ENCODE assay signal across 1 cellular context in genomic region chr12:46219892-46220655, GRCh38.
TF ChIP-seq lines count a peak whose summit lies in the region.

No MANE protein-coding gene starts in this region.

TF ChIP-seq in K562, 482 proteins besides CTCF, POLR2A, EP300 and RAD21 (continued from another document and continues in another):
- TF ChIP-seq ZNF277 (CRISPR knock-in tag; IDR thresholded peaks at IDR 0.05; ENCODE audit: borderline replicate concordance) (no peak), TBP (optimal IDR thresholded peaks at IDR 0.05; ENCODE audit: low read depth, low read length) (no peak), ZNF143 (CRISPR knock-in tag; IDR thresholded peaks at IDR 0.05) (no peak), NFE2 (IDR thresholded peaks at IDR 0.05; ENCODE audit: low read depth) (peak; percentile 53; the same call in 1 of the 2 replicates), FOXM1 (IDR thresholded peaks at IDR 0.05; ENCODE audit: low read depth) (peak; percentile 47; the same call in 1 of the 2 replicates), FOXM1 (CRISPR knock-in tag; IDR thresholded peaks at IDR 0.05; ENCODE audit: low read depth) (no peak), HIVEP1 (CRISPR knock-in tag; IDR thresholded peaks at IDR 0.05) (no peak), SRSF7 (optimal IDR thresholded peaks at IDR 0.05; ENCODE audit: low read depth, low read length) (no peak), DDX20 (tag; IDR thresholded peaks at IDR 0.05; ENCODE audit: low read depth) (no peak), LEF1 (IDR thresholded peaks at IDR 0.05) (0 out of 2 replicates have a peak, but pooled peaks have one; percentile 28), DMBX1 (CRISPR knock-in tag; IDR thresholded peaks at IDR 0.05; ENCODE audit: borderline replicate concordance) (no peak; the same call in 1 of the 2 replicates), CHD1 (IDR thresholded peaks at IDR 0.05; ENCODE audit: low read length) (no peak), ZNF79 (CRISPR knock-in tag; IDR thresholded peaks at IDR 0.05; ENCODE audit: low read depth) (no peak), KLF13 (tag; IDR thresholded peaks at IDR 0.05; ENCODE audit: borderline replicate concordance, low read depth) (no peak), TEAD4 (IDR thresholded peaks at IDR 0.05; ENCODE audit: low read length) (peak; percentile 61), TEAD4 (CRISPR knock-in tag; IDR thresholded peaks at IDR 0.05; ENCODE audit: borderline replicate concordance) (no peak), EHMT2 (IDR thresholded peaks at IDR 0.05) (peak; percentile 64; the same call in 1 of the 2 replicates), ZNF707 (CRISPR knock-in tag; conservative IDR thresholded peaks at IDR 0.05) (no peak), PCBP2 (IDR thresholded peaks at IDR 0.05; ENCODE audit: low read depth, low read length, poor library complexity, severe bottlenecking) (no peak), ATF7 (IDR thresholded peaks at IDR 0.05) (peak; percentile 89), NCOA2 (IDR thresholded peaks at IDR 0.05; ENCODE audit: partially characterized antibody in 2 of 2) (no peak), MEF2D (tag; conservative IDR thresholded peaks at IDR 0.05; ENCODE audit: low read depth) (no peak), COPS2 (conservative IDR thresholded peaks at IDR 0.05) (no peak), WHSC1 (IDR thresholded peaks at IDR 0.05; ENCODE audit: low read length) (no peak), SRSF1 (IDR thresholded peaks at IDR 0.05; ENCODE audit: low read depth, low read length) (no peak), ZNF76 (CRISPR knock-in tag; IDR thresholded peaks at IDR 0.05; ENCODE audit: borderline replicate concordance) (no peak), ZNF780A (CRISPR knock-in tag; IDR thresholded peaks at IDR 0.05) (no peak), SLC30A9 (CRISPR knock-in tag; IDR thresholded peaks at IDR 0.05) (no peak), FOXA3 (CRISPR knock-in tag; conservative IDR thresholded peaks at IDR 0.05 in 1 of 2, IDR thresholded peaks at IDR 0.05 in 1 of 2) (no peak), CREB3L1 (IDR thresholded peaks at IDR 0.05; ENCODE audit: borderline replicate concordance, low read depth) (no peak), KDM4B (IDR thresholded peaks at IDR 0.05; ENCODE audit: borderline replicate concordance in 2 of 2, low read depth in 1 of 2) (no peak), ADNP (tag; IDR thresholded peaks at IDR 0.05) (no peak), NUFIP1 (IDR thresholded peaks at IDR 0.05; ENCODE audit: partially characterized antibody) (no peak), MECOM (CRISPR knock-in tag; IDR thresholded peaks at IDR 0.05) (no peak), SAFB2 (IDR thresholded peaks at IDR 0.05; ENCODE audit: borderline replicate concordance, low read depth, low read length, severe bottlenecking) (no peak), ZNF311 (CRISPR knock-in tag; IDR thresholded peaks at IDR 0.05) (no peak), ARID2 (IDR thresholded peaks at IDR 0.05) (no peak), ILK (tag; IDR thresholded peaks at IDR 0.05; ENCODE audit: borderline replicate concordance, low read depth) (no peak), JUNB (CRISPR knock-in tag; conservative IDR thresholded peaks at IDR 0.05) (peak; percentile 81), HSF4 (CRISPR knock-in tag; IDR thresholded peaks at IDR 0.05; ENCODE audit: borderline replicate concordance) (no peak), KAT2B (IDR thresholded peaks at IDR 0.05; ENCODE audit: low read depth, low read length) (no peak), DEAF1 (CRISPR knock-in tag; IDR thresholded peaks at IDR 0.05) (no peak), TCF7 (IDR thresholded peaks at IDR 0.05; ENCODE audit: borderline replicate concordance) (no peak), ZBTB8A (IDR thresholded peaks at IDR 0.05; ENCODE audit: partially characterized antibody) (no peak), MAZ (CRISPR knock-in tag; conservative IDR thresholded peaks at IDR 0.05 in 1 of 2, IDR thresholded peaks at IDR 0.05 in 1 of 2) (no peak; a peak in 1 of 4 replicates), ZFP91 (CRISPR knock-in tag; IDR thresholded peaks at IDR 0.05) (no peak), CBFA2T3 (IDR thresholded peaks at IDR 0.05) (peak; percentile 47), ZNF785 (CRISPR knock-in tag; IDR thresholded peaks at IDR 0.05) (no peak), ZNF12 (CRISPR knock-in tag; IDR thresholded peaks at IDR 0.05) (no peak), HDGF (IDR thresholded peaks at IDR 0.05) (no peak), BMI1 (IDR thresholded peaks at IDR 0.05; ENCODE audit: low read length) (no peak), CBX3 (IDR thresholded peaks at IDR 0.05; ENCODE audit: borderline replicate concordance in 1 of 2, low read length in 2 of 2) (no peak)
- TF ChIP-seq, protein P1, sequence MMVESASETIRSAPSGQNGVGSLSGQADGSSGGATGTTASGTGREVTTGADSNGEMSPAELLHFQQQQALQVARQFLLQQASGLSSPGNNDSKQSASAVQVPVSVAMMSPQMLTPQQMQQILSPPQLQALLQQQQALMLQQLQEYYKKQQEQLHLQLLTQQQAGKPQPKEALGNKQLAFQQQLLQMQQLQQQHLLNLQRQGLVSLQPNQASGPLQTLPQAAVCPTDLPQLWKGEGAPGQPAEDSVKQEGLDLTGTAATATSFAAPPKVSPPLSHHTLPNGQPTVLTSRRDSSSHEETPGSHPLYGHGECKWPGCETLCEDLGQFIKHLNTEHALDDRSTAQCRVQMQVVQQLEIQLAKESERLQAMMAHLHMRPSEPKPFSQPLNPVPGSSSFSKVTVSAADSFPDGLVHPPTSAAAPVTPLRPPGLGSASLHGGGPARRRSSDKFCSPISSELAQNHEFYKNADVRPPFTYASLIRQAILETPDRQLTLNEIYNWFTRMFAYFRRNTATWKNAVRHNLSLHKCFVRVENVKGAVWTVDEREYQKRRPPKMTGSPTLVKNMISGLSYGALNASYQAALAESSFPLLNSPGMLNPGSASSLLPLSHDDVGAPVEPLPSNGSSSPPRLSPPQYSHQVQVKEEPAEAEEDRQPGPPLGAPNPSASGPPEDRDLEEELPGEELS (CRISPR knock-in tag; IDR thresholded peaks at IDR 0.05; ENCODE audit: borderline replicate concordance), result no peak
- TF ChIP-seq, protein P2, sequence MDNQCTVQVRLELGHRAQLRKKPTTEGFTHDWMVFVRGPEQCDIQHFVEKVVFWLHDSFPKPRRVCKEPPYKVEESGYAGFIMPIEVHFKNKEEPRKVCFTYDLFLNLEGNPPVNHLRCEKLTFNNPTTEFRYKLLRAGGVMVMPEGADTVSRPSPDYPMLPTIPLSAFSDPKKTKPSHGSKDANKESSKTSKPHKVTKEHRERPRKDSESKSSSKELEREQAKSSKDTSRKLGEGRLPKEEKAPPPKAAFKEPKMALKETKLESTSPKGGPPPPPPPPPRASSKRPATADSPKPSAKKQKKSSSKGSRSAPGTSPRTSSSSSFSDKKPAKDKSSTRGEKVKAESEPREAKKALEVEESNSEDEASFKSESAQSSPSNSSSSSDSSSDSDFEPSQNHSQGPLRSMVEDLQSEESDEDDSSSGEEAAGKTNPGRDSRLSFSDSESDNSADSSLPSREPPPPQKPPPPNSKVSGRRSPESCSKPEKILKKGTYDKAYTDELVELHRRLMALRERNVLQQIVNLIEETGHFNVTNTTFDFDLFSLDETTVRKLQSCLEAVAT (IDR thresholded peaks at IDR 0.05), result no peak
- TF ChIP-seq, protein P3, sequence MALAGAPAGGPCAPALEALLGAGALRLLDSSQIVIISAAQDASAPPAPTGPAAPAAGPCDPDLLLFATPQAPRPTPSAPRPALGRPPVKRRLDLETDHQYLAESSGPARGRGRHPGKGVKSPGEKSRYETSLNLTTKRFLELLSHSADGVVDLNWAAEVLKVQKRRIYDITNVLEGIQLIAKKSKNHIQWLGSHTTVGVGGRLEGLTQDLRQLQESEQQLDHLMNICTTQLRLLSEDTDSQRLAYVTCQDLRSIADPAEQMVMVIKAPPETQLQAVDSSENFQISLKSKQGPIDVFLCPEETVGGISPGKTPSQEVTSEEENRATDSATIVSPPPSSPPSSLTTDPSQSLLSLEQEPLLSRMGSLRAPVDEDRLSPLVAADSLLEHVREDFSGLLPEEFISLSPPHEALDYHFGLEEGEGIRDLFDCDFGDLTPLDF (CRISPR knock-in tag; IDR thresholded peaks at IDR 0.05), result no peak
- TF ChIP-seq, protein P4, sequence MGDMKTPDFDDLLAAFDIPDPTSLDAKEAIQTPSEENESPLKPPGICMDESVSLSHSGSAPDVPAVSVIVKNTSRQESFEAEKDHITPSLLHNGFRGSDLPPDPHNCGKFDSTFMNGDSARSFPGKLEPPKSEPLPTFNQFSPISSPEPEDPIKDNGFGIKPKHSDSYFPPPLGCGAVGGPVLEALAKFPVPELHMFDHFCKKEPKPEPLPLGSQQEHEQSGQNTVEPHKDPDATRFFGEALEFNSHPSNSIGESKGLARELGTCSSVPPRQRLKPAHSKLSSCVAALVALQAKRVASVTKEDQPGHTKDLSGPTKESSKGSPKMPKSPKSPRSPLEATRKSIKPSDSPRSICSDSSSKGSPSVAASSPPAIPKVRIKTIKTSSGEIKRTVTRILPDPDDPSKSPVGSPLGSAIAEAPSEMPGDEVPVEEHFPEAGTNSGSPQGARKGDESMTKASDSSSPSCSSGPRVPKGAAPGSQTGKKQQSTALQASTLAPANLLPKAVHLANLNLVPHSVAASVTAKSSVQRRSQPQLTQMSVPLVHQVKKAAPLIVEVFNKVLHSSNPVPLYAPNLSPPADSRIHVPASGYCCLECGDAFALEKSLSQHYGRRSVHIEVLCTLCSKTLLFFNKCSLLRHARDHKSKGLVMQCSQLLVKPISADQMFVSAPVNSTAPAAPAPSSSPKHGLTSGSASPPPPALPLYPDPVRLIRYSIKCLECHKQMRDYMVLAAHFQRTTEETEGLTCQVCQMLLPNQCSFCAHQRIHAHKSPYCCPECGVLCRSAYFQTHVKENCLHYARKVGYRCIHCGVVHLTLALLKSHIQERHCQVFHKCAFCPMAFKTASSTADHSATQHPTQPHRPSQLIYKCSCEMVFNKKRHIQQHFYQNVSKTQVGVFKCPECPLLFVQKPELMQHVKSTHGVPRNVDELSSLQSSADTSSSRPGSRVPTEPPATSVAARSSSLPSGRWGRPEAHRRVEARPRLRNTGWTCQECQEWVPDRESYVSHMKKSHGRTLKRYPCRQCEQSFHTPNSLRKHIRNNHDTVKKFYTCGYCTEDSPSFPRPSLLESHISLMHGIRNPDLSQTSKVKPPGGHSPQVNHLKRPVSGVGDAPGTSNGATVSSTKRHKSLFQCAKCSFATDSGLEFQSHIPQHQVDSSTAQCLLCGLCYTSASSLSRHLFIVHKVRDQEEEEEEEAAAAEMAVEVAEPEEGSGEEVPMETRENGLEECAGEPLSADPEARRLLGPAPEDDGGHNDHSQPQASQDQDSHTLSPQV (IDR thresholded peaks at IDR 0.05), result peak; percentile 67; the same call in 1 of the 2 replicates
- TF ChIP-seq, protein P5, sequence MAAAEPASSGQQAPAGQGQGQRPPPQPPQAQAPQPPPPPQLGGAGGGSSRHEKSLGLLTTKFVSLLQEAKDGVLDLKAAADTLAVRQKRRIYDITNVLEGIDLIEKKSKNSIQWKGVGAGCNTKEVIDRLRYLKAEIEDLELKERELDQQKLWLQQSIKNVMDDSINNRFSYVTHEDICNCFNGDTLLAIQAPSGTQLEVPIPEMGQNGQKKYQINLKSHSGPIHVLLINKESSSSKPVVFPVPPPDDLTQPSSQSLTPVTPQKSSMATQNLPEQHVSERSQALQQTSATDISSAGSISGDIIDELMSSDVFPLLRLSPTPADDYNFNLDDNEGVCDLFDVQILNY (CRISPR knock-in tag; IDR thresholded peaks at IDR 0.05), result no peak
